2 cellular contexts compared by ENCODE assay signal in genomic region chr14:103879118-103879569, GRCh38.
TF ChIP-seq lines count a peak whose summit lies in the region.

No MANE protein-coding gene starts in this region.

TF ChIP-seq in GM23338, 12 proteins besides CTCF, POLR2A, EP300 and RAD21:
- TF ChIP-seq ZNF114 (CRISPR knock-in tag; IDR thresholded peaks at IDR 0.05), result no peak
- no peak for TF ChIP-seq EZH2phosphoT487 (IDR thresholded peaks at IDR 0.05; ENCODE audit: unreplicated experiment)
- TF ChIP-seq NANOG (IDR thresholded peaks at IDR 0.05; ENCODE audit: borderline replicate concordance), result no peak
- TF ChIP-seq, protein P1, sequence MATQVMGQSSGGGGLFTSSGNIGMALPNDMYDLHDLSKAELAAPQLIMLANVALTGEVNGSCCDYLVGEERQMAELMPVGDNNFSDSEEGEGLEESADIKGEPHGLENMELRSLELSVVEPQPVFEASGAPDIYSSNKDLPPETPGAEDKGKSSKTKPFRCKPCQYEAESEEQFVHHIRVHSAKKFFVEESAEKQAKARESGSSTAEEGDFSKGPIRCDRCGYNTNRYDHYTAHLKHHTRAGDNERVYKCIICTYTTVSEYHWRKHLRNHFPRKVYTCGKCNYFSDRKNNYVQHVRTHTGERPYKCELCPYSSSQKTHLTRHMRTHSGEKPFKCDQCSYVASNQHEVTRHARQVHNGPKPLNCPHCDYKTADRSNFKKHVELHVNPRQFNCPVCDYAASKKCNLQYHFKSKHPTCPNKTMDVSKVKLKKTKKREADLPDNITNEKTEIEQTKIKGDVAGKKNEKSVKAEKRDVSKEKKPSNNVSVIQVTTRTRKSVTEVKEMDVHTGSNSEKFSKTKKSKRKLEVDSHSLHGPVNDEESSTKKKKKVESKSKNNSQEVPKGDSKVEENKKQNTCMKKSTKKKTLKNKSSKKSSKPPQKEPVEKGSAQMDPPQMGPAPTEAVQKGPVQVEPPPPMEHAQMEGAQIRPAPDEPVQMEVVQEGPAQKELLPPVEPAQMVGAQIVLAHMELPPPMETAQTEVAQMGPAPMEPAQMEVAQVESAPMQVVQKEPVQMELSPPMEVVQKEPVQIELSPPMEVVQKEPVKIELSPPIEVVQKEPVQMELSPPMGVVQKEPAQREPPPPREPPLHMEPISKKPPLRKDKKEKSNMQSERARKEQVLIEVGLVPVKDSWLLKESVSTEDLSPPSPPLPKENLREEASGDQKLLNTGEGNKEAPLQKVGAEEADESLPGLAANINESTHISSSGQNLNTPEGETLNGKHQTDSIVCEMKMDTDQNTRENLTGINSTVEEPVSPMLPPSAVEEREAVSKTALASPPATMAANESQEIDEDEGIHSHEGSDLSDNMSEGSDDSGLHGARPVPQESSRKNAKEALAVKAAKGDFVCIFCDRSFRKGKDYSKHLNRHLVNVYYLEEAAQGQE (IDR thresholded peaks at IDR 0.05; ENCODE audit: unreplicated experiment), result no peak
- TF ChIP-seq CREB1 (CRISPR knock-in tag; IDR thresholded peaks at IDR 0.05; ENCODE audit: low read depth), result no peak
- no peak for TF ChIP-seq ZNF331 (CRISPR knock-in tag; IDR thresholded peaks at IDR 0.05; ENCODE audit: low read depth)
- no peak for TF ChIP-seq ZNF462 (CRISPR knock-in tag; IDR thresholded peaks at IDR 0.05)

TF ChIP-seq in H1, 55 proteins besides CTCF, POLR2A, EP300 and RAD21:
- no peak for TF ChIP-seq TEAD4 (IDR thresholded peaks at IDR 0.05; ENCODE audit: low read depth, low read length)
- TF ChIP-seq CHD1 (IDR thresholded peaks at IDR 0.05; ENCODE audit: low read depth, low read length), result no peak
- no peak for TF ChIP-seq JUND (IDR thresholded peaks at IDR 0.05; ENCODE audit: low read length)
- no peak for TF ChIP-seq SAP30 (IDR thresholded peaks at IDR 0.05; ENCODE audit: insufficient read depth, insufficient replicate concordance, low read length)
- TF ChIP-seq, protein P2, sequence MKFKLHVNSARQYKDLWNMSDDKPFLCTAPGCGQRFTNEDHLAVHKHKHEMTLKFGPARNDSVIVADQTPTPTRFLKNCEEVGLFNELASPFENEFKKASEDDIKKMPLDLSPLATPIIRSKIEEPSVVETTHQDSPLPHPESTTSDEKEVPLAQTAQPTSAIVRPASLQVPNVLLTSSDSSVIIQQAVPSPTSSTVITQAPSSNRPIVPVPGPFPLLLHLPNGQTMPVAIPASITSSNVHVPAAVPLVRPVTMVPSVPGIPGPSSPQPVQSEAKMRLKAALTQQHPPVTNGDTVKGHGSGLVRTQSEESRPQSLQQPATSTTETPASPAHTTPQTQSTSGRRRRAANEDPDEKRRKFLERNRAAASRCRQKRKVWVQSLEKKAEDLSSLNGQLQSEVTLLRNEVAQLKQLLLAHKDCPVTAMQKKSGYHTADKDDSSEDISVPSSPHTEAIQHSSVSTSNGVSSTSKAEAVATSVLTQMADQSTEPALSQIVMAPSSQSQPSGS (IDR thresholded peaks at IDR 0.05; ENCODE audit: low read length), result no peak
- no peak for TF ChIP-seq BRCA1 (IDR thresholded peaks at IDR 0.05; ENCODE audit: low read depth, low read length)
- TF ChIP-seq, protein P3, sequence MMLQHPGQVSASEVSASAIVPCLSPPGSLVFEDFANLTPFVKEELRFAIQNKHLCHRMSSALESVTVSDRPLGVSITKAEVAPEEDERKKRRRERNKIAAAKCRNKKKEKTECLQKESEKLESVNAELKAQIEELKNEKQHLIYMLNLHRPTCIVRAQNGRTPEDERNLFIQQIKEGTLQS (IDR thresholded peaks at IDR 0.05; ENCODE audit: insufficient read depth, low read depth, low read length), result no peak
- TF ChIP-seq SP4 (IDR thresholded peaks at IDR 0.05; ENCODE audit: low read length), result no peak
- no peak for TF ChIP-seq PHF8 (conservative IDR thresholded peaks at IDR 0.05; ENCODE audit: low read depth, low read length)
- TF ChIP-seq SRF (IDR thresholded peaks at IDR 0.05; ENCODE audit: low read depth, low read length), result no peak
